Comparison of ENCODE assay signal across 8 cellular contexts in genomic region chr22:42074153-42074750, GRCh38. TPM values are rescaled to one million over a fixed set of nuclear protein-coding genes. Genes with fewer than 3 reads are reported as not detected.
DNase-seq lines count a peak whose midpoint lies in the region; ATAC-seq and TF ChIP-seq lines count a peak whose summit lies in the region.

PHETA2 (plus strand) TSS chr22:42074248; CDS start chr22:42077294, 3,046 bp downstream.

- no peak within 1 kb of the TSS for H2BK5ac ChIP-seq in mesendoderm (ENCODE audit: low read length)

- H3K27ac Mint-ChIP-seq in stimulated activated naive CD8-positive, alpha-beta T cell treated with anti-CD3 and anti-CD28 coated beads, Interleukin-15, amount 100 ng/mL, for 72 hours, result peak within 1 kb of the TSS; percentile 63 to 97

- H3K9ac ChIP-seq in mesendoderm (ENCODE audit: low read length), result peak within 1 kb of the TSS; percentile 69

- H3K9me3 Mint-ChIP-seq in stimulated activated naive CD8-positive, alpha-beta T cell treated with anti-CD3 and anti-CD28 coated beads, Interleukin-15, amount 100 ng/mL, for 72 hours, result no peaks in the 10 kb centered on the region

- H3K4me3 ChIP-seq in dorsolateral prefrontal cortex (peak within 1 kb of the TSS; percentile 34 to 78 (median 65)), mesendoderm (ENCODE audit: low read length) (peak within 1 kb of the TSS; percentile 21)

- no peak within 1 kb of the TSS for H2BK120ac ChIP-seq in mesendoderm (ENCODE audit: low read depth, low read length)

- no CpG with 5 or more reads among the region's 53 CpGs for WGBS in mesendoderm (ENCODE audit: extremely low coverage, insufficient coverage, low lambda C conversion rate)

- H3K4ac ChIP-seq in mesendoderm (ENCODE audit: low read depth, low read length), result peak within 1 kb of the TSS; percentile 82

- no peak within 1 kb of the TSS for H4K5ac ChIP-seq in mesendoderm (ENCODE audit: low read length)

- H3K56ac ChIP-seq in mesendoderm (ENCODE audit: low read length), result peak within 1 kb of the TSS; percentile 69

- H3K4me3 Mint-ChIP-seq in stimulated activated naive CD8-positive, alpha-beta T cell treated with anti-CD3 and anti-CD28 coated beads, Interleukin-15, amount 100 ng/mL, for 72 hours, result peak within 1 kb of the TSS; percentile 76 to 79

- peak within 1 kb of the TSS; percentile 34 for H3K23ac ChIP-seq in mesendoderm (ENCODE audit: low read length)

- TF ChIP-seq CTCF in GM10266 (IDR thresholded peaks at IDR 0.05; ENCODE audit: control insufficient read depth, insufficient read depth, low read depth, missing control alignments) (peak; percentile 29), dorsolateral prefrontal cortex (IDR thresholded peaks at IDR 0.05 in 54 of 56, conservative IDR thresholded peaks at IDR 0.05 in 2 of 56; ENCODE audit: low read depth in 1 of 56, partially characterized antibody in 56 of 56) (peak in 25 of 56 donors; percentile 9 to 48 (median 21))

- H2BK15ac ChIP-seq in mesendoderm (replicated peaks; ENCODE audit: low read depth), result no peak within 1 kb of the TSS

- no peaks in the 10 kb centered on the region for H3K79me2 ChIP-seq in mesendoderm (ENCODE audit: control insufficient read depth, insufficient read depth, low read length)

- H3K79me1 ChIP-seq in mesendoderm (ENCODE audit: low read length), result peaks cover 2% of the 10 kb centered on the region

- peaks cover 7% of the 10 kb centered on the region for H3K4me1 ChIP-seq in mesendoderm (ENCODE audit: control insufficient read depth, low read depth, low read length)

- no peaks in the 10 kb centered on the region for H3K36me3 ChIP-seq in mesendoderm (ENCODE audit: control insufficient read depth, insufficient read depth, low read length)

- no peaks in the 10 kb centered on the region for H3K27me3 Mint-ChIP-seq in stimulated activated naive CD8-positive, alpha-beta T cell treated with anti-CD3 and anti-CD28 coated beads, Interleukin-15, amount 100 ng/mL, for 72 hours

- peaks cover 61% of the 10 kb centered on the region for H3K4me1 Mint-ChIP-seq in stimulated activated naive CD8-positive, alpha-beta T cell treated with anti-CD3 and anti-CD28 coated beads, Interleukin-15, amount 100 ng/mL, for 72 hours

- peak within 1 kb of the TSS; percentile 64 for H2AK5ac ChIP-seq in mesendoderm (ENCODE audit: low read length)

- no peaks in the 10 kb centered on the region for H3K27me3 ChIP-seq in dorsolateral prefrontal cortex
- no peaks in the 10 kb centered on the region for H3K27me3 ChIP-seq in mesendoderm (ENCODE audit: insufficient read depth, low read length, poor library complexity)

- peak; percentile 70 for DNase-seq in GM10266 (ENCODE audit: extremely low spot score)
- peak; percentile 43 for DNase-seq in activated CD4-positive, alpha-beta T cell treated with anti-CD3 and anti-CD28 coated beads for 1 hour
- peak in 1 of 10 donors; percentile 25 for DNase-seq in dorsolateral prefrontal cortex
- peak; percentile 46 for DNase-seq in mesendoderm
- DNase-seq in stimulated activated naive CD8-positive, alpha-beta T cell treated with anti-CD3 and anti-CD28 coated beads, Interleukin-15, amount 100 ng/mL, for 72 hours, result peak; percentile 65 to 70
- DNase-seq in NCI-H226, result no peak

- peak within 1 kb of the TSS; percentile 76 for H4K8ac ChIP-seq in mesendoderm (ENCODE audit: low read depth, low read length)

- intact Hi-C loops in dorsolateral prefrontal cortex (cut with DNase I), result loop anchor here in 1 of 2 donors (10.0 kb wide), 1 partner anchor 249 kb away; no protein-coding TSS in a partner anchor

- peak within 1 kb of the TSS; percentile 17 for H3K4me2 ChIP-seq in mesendoderm (ENCODE audit: low read length)

- H3K18ac ChIP-seq in mesendoderm (ENCODE audit: low read length), result peak within 1 kb of the TSS; percentile 25

- peak; percentile 8 for ATAC-seq in stimulated activated naive CD8-positive, alpha-beta T cell treated with anti-CD3 and anti-CD28 coated beads, Interleukin-15, amount 100 ng/mL, for 72 hours
- no peak for ATAC-seq in HG03135 (IDR thresholded peaks at IDR 0.05; ENCODE audit: unreplicated experiment)
- ATAC-seq in HG03571 (IDR thresholded peaks at IDR 0.05; ENCODE audit: unreplicated experiment), result no peak

- peak within 1 kb of the TSS in 49 of 59 donors; percentile 8 to 88 (median 67) for H3K27ac ChIP-seq in dorsolateral prefrontal cortex
- H3K27ac ChIP-seq in mesendoderm (ENCODE audit: low read depth, low read length), result no peak within 1 kb of the TSS

RNA-seq across cellular contexts. Expression of gene PHETA2, which starts in this region (rescaled TPM):
- 1 to 10 TPM in 105 of 120 experiments, under 1 TPM in 15; 0.35 to 3.9 (median 1.5) TPM for total RNA-seq in dorsolateral prefrontal cortex
- 4.6 TPM for polyA plus RNA-seq in mesendoderm (2013, experiment 1 of 2)
- 4.3 TPM for polyA plus RNA-seq in mesendoderm (2013, experiment 2 of 2)
